In genomic region chr19:44164673-44165512, GRCh38 we compare ENCODE assay signal across 1 cellular context.
A peak's percentile ranks its signal among the peaks of the same experiment; 100 is the strongest.
TF ChIP-seq lines count a peak whose summit lies in the region.

Gene ZNF226, plus strand, starts transcription at chr19:44165100. Its CDS starts 4,981 bp downstream, at chr19:44170081.

TF ChIP-seq in GM12878, 131 proteins besides CTCF, POLR2A, EP300 and RAD21 (continued from another document):
- TF ChIP-seq MEF2A (IDR thresholded peaks at IDR 0.05; ENCODE audit: insufficient read depth, low read depth, low read length) = no peak
- peak; percentile 89 for TF ChIP-seq E4F1 (IDR thresholded peaks at IDR 0.05; ENCODE audit: borderline replicate concordance, partially characterized antibody)
- TF ChIP-seq PRDM15 (CRISPR knock-in tag; IDR thresholded peaks at IDR 0.05) = no peak
- TF ChIP-seq HCFC1 (IDR thresholded peaks at IDR 0.05; ENCODE audit: low read length) = peak; percentile 97
- TF ChIP-seq ETV6 (conservative IDR thresholded peaks at IDR 0.05 in 1 of 2, IDR thresholded peaks at IDR 0.05 in 1 of 2; ENCODE audit: borderline replicate concordance in 1 of 2, low read depth in 1 of 2) = peak in 1 of 2 experiments; percentile 17; a peak in 1 of 4 replicates
- peak; percentile 13 for TF ChIP-seq RELA (IDR thresholded peaks at IDR 0.05; ENCODE audit: borderline replicate concordance, partially characterized antibody)
- no peak for TF ChIP-seq USF2 (IDR thresholded peaks at IDR 0.05; ENCODE audit: borderline replicate concordance, low read depth, low read length)
- no peak for TF ChIP-seq MAX (IDR thresholded peaks at IDR 0.05; ENCODE audit: low read depth, low read length)
- TF ChIP-seq SUPT20H (IDR thresholded peaks at IDR 0.05; ENCODE audit: borderline replicate concordance, control insufficient read depth, low read depth, low read length) = no peak
- TF ChIP-seq IKZF2 (IDR thresholded peaks at IDR 0.05) = peak; percentile 67 to 68; a peak in 2 of 4 replicates
- peak; percentile 94 for TF ChIP-seq CREM (IDR thresholded peaks at IDR 0.05; ENCODE audit: low read depth)
- TF ChIP-seq NRF1 (conservative IDR thresholded peaks at IDR 0.05; ENCODE audit: low read depth, low read length) = no peak
